In the genomic region with DNA sequence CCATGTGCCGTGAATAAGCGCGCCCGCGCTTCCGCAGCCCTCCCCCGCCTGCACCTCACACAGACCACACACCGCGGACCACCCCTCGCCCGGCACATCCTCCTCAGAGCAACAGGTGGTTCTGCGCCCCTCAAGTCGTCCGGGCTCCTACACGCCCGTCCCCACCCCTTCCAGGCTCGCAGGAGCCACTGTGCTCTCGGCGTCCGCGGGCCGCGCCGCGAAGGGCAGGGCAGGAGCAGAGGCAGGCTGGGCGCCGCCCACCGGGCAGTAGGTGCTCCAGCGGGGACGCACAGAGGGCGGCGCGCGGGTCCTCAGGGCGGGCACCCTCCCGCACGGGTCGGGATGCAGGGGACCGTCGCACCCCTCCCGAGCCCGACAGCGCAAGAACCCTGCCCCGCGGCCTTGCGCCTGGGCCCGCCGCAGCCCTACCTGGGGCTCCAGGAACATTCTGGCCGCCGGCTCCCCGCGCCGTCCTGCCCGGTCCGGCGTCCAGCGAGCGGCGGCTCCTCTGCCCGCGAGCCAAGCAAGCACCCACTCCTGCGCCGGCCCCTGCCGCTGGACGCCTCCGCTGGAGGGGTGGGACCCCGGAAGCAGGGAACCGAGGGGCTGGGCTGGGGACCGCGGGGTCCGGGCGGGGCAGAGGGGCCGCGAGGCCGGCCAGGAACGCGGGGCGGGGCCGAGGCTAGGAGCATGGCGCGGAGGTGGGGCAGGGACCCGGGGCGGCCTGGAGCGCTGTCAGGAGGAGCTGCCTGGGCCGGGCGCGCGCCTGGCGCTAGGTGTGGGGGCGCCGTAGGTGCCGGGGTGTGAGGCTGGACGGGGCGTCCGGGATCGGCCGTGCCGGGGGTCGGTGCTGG, we compare ENCODE assay signal across 8 cellular contexts. TPM values are rescaled to one million over a fixed set of nuclear protein-coding genes. Genes with fewer than 3 reads are reported as not detected.
DNase-seq lines count a peak whose midpoint lies in the region; ATAC-seq and TF ChIP-seq lines count a peak whose summit lies in the region.

No MANE protein-coding gene starts in this region.

- H3K4me3 Mint-ChIP-seq in activated CD4-positive, alpha-beta T cell treated with anti-CD3 and anti-CD28 coated beads, Interleukin-2, amount 10 ng/mL, durations not matched to agents 24 days and 14 days, result peak overlapping the region; percentile 77
- H3K4me3 Mint-ChIP-seq in endothelial cell (ENCODE audit: unreplicated experiment) (no peak overlapping the region), neural crest cell (peak overlapping the region; percentile 38)

- CTCF ChIA-PET in OCI-LY7 (lab: Charles Lee; ENCODE audit: unreplicated experiment), result no interaction called here

- H3K79me2 ChIP-seq in OCI-LY7 (ENCODE audit: insufficient read depth, low read depth, low read length), result no peaks in the 10 kb centered on the region

- intact Hi-C loops in activated CD4-positive, alpha-beta T cell treated with anti-CD3 and anti-CD28 coated beads, Interleukin-2, amount 10 ng/mL, durations not matched to agents 24 days and 14 days (cut with micrococcal nuclease), result loop anchor here (5.0 kb wide), 1 partner anchor 118 kb away; no protein-coding TSS in a partner anchor
- intact Hi-C loops in OCI-LY7 (cut with micrococcal nuclease; ENCODE audit: unreplicated experiment), result loop anchor here (2.0 kb wide), 1 partner anchor 25 kb away; no protein-coding TSS in a partner anchor

- TF ChIP-seq CTCF in endothelial cell (IDR thresholded peaks at IDR 0.05; ENCODE audit: unreplicated experiment) (no peak), neural crest cell (conservative IDR thresholded peaks at IDR 0.05) (no peak), OCI-LY7 (conservative IDR thresholded peaks at IDR 0.05; ENCODE audit: low read length) (no peak)

- no peaks in the 10 kb centered on the region for H3K9me2 ChIP-seq in OCI-LY7 (ENCODE audit: insufficient read depth, low read length)

- H3K27ac ChIP-seq in OCI-LY7 (ENCODE audit: low read depth, low read length, poor library complexity, severe bottlenecking), result no peak overlapping the region

- POLR2A ChIA-PET in OCI-LY7 (lab: Charles Lee), result no interaction called here

- H4K20me1 ChIP-seq in OCI-LY7 (ENCODE audit: insufficient read depth, low read length), result no peaks in the 10 kb centered on the region

- ATAC-seq in GM21447 (IDR thresholded peaks at IDR 0.05; ENCODE audit: unreplicated experiment), result no peak

- no TSS peak for BruUV-seq in OCI-LY7 (replicated peaks; lab: Mats Ljungman, UMichigan)

- H3K4me2 ChIP-seq in OCI-LY7 (ENCODE audit: low read length), result no peak overlapping the region

- H3K36me3 ChIP-seq in OCI-LY7 (ENCODE audit: insufficient read depth, low read length), result no peaks in the 10 kb centered on the region

- H2AFZ ChIP-seq in OCI-LY7 (ENCODE audit: low read length), result no peak overlapping the region

- peaks cover 18% of the 10 kb centered on the region for H3K4me1 ChIP-seq in OCI-LY7 (ENCODE audit: insufficient read depth, low read length, poor library complexity, severe bottlenecking)

- peaks cover 43% of the 10 kb centered on the region for H3K4me1 Mint-ChIP-seq in activated CD4-positive, alpha-beta T cell treated with anti-CD3 and anti-CD28 coated beads, Interleukin-2, amount 10 ng/mL, durations not matched to agents 24 days and 14 days
- peaks cover 3% of the 10 kb centered on the region for H3K4me1 Mint-ChIP-seq in endothelial cell (ENCODE audit: unreplicated experiment)
- no peaks in the 10 kb centered on the region for H3K4me1 Mint-ChIP-seq in neural crest cell

- no peaks in the 10 kb centered on the region for H3K9me3 ChIP-seq in OCI-LY7 (ENCODE audit: low read length)

- H3K27me3 Mint-ChIP-seq in activated CD4-positive, alpha-beta T cell treated with anti-CD3 and anti-CD28 coated beads, Interleukin-2, amount 10 ng/mL, durations not matched to agents 24 days and 14 days, result peaks cover 42% of the 10 kb centered on the region
- H3K27me3 Mint-ChIP-seq in endothelial cell (ENCODE audit: unreplicated experiment) (peaks cover 30% of the 10 kb centered on the region), neural crest cell (ENCODE audit: low read depth) (peaks cover 76% of the 10 kb centered on the region)

- peak overlapping the region; percentile 69 for H3K27ac Mint-ChIP-seq in activated CD4-positive, alpha-beta T cell treated with anti-CD3 and anti-CD28 coated beads, Interleukin-2, amount 10 ng/mL, durations not matched to agents 24 days and 14 days
- no peak overlapping the region for H3K27ac Mint-ChIP-seq in endothelial cell (ENCODE audit: unreplicated experiment)
- no peak overlapping the region for H3K27ac Mint-ChIP-seq in neural crest cell (ENCODE audit: unreplicated experiment)

- no peak overlapping the region for H3K4me3 ChIP-seq in OCI-LY7 (ENCODE audit: low read depth, low read length, poor library complexity, severe bottlenecking)

- DNase-seq in D341Med (ENCODE audit: low spot score) (peak; percentile 60), endothelial cell (ENCODE audit: low spot score) (peak; percentile 24), neural crest cell (ENCODE audit: low read depth, low spot score) (no peak), NCI-H1092 treated with DMSO at 0.1 percent for 48 hours (lab: John Stamatoyannopoulos, UW) (no peak), OCI-LY7 (ENCODE audit: low spot score) (no peak), AG08395 (ENCODE audit: low spot score) (no peak)
- peak; percentile 80 for DNase-seq in activated CD4-positive, alpha-beta T cell treated with anti-CD3 and anti-CD28 coated beads, Interleukin-2, amount 10 ng/mL, durations not matched to agents 24 days and 14 days

- H3K36me3 Mint-ChIP-seq in activated CD4-positive, alpha-beta T cell treated with anti-CD3 and anti-CD28 coated beads, Interleukin-2, amount 10 ng/mL, durations not matched to agents 24 days and 14 days (ENCODE audit: low read depth), result no peaks in the 10 kb centered on the region
- H3K36me3 Mint-ChIP-seq in endothelial cell (ENCODE audit: low read depth, unreplicated experiment), result no peaks in the 10 kb centered on the region
- no peaks in the 10 kb centered on the region for H3K36me3 Mint-ChIP-seq in neural crest cell (ENCODE audit: low read depth)

- H3K9me3 Mint-ChIP-seq in activated CD4-positive, alpha-beta T cell treated with anti-CD3 and anti-CD28 coated beads, Interleukin-2, amount 10 ng/mL, durations not matched to agents 24 days and 14 days, result no peaks in the 10 kb centered on the region
- H3K9me3 Mint-ChIP-seq in endothelial cell (ENCODE audit: unreplicated experiment) (no peaks in the 10 kb centered on the region), neural crest cell (no peaks in the 10 kb centered on the region)

RNA-seq across cellular contexts. Expression of a gene that starts 37.4 kb away (rescaled TPM):
- 0.63 and 0.66 TPM in 2 replicates for total RNA-seq in activated CD4-positive, alpha-beta T cell treated with anti-CD3 and anti-CD28 coated beads, Interleukin-2, amount 10 ng/mL, durations not matched to agents 24 days and 14 days
- total RNA-seq in endothelial cell (ENCODE audit: unreplicated experiment), result 1.3 TPM
- total RNA-seq in neural crest cell, result 1.0 and 1.3 TPM in 2 replicates
- 0.06 and 0.36 TPM in 2 replicates for total RNA-seq in OCI-LY7 (2014; rRNA removed; shearing (Covaris generic))
- total RNA-seq in OCI-LY7 (2022), result 0.35 and 0.55 TPM in 2 replicates

Comparison
In these comparisons a context has a peak if more than half of its experiments do, and no peak if none do; other contexts are left out.
1. DNase-seq: peak in D341Med (single experiment), activated CD4-positive, alpha-beta T cell treated with anti-CD3 and anti-CD28 coated beads, Interleukin-2, amount 10 ng/mL, durations not matched to agents 24 days and 14 days (single experiment) and endothelial cell (single experiment); none in neural crest cell (single experiment), NCI-H1092 treated with DMSO at 0.1 percent for 48 hours (single experiment), OCI-LY7 (single experiment) and AG08395 (single experiment).